22 cellular contexts compared by ENCODE assay signal in genomic region chr2:111948832-111949231, GRCh38. TPM values are rescaled to one million over a fixed set of nuclear protein-coding genes. Genes with fewer than 3 reads are reported as not detected.
"Had no signal": no experiment of that assay in that cellular context is flagged by ENCODE, and none has a peak within 500 bp of the region (broad histone marks: within the 10 kb centered on the region; RNA-seq: fewer than 3 reads in every experiment).

No MANE protein-coding gene starts in this region.

- DNase-seq: IMR-90, Kasumi-1, MM.1S, NCI-H1092 treated with DMSO at 0.1 percent for 48 hours, NCI-H1436, NCI-H187, NCI-H2029, NCI-H2081 treated with DMSO at 0.1 percent for 48 hours, NCI-H2171, NCI-H226, NCI-H446, NCI-H510A, NCI-H524 treated with DMSO at 0.1 percent for 48 hours, NCI-H69, NCI-H774, Right ventricle myocardium superior, RPMI8226, SIG-M5 had no signal

- H3K4me3 ChIP-seq: SJSA1, SK-N-MC had no signal

- FAIRE-seq: RCC 7860 had no signal

- H3K9me3 ChIP-seq: SJSA1 had no signal

- H3K36me3 ChIP-seq: SJSA1 had no signal

- H3K4me1 ChIP-seq: SJSA1 had no signal

- H3K27ac ChIP-seq: KMS-11, SJSA1, SK-N-MC had no signal

- H3K4me2 ChIP-seq: KMS-11 had no signal

- H3K9ac ChIP-seq: KMS-11 had no signal

RNA-seq across cellular contexts. Expression of gene MERTK, which starts 50.4 kb away (rescaled TPM):
- total RNA-seq: SJSA1 had no signal
